8 cellular contexts compared by ENCODE assay signal in genomic region chr1:78607334-78607927, GRCh38. TPM values are rescaled to one million over a fixed set of nuclear protein-coding genes. Genes with fewer than 3 reads are reported as not detected.
DNase-seq lines count a peak whose midpoint lies in the region; ATAC-seq, FAIRE-seq and TF ChIP-seq lines count a peak whose summit lies in the region.

No MANE protein-coding gene starts in this region.

- H3K27me3 ChIP-seq in GM12878 (replicated peaks in 1 of 2; ENCODE audit: control insufficient read depth in 2 of 2, insufficient read depth in 2 of 2, low read length in 1 of 2) = no peaks in the 10 kb centered on the region

- TF ChIP-seq POLR2A in GM12878 (IDR thresholded peaks at IDR 0.05; ENCODE audit: low read depth, low read length) = no peak
- no peak for TF ChIP-seq POLR2A in lower leg skin (IDR thresholded peaks at IDR 0.05)

- in situ Hi-C loops in GM12878 (cut with MboI) = loop anchor here (5.0 kb wide), 1 partner anchor 475 kb away; no protein-coding TSS in a partner anchor

- H3K27ac Mint-ChIP-seq in activated naive CD8-positive, alpha-beta T cell treated with anti-CD3 and anti-CD28 coated beads, Interleukin-2, amount 50 U/mL, for 24 hours = no peak overlapping the region

- TF ChIP-seq EP300 in GM12878 (IDR thresholded peaks at IDR 0.05; ENCODE audit: borderline replicate concordance in 1 of 2, control insufficient read depth in 1 of 2, low read depth in 2 of 2, low read length in 2 of 2) = no peak

- intact Hi-C loops in GM12878 (cut with micrococcal nuclease; ENCODE audit: unreplicated experiment) = loop anchor here (1.0 to 10.0 kb wide), 3 partner anchors 233 to 477 kb away; no protein-coding TSS in a partner anchor
- intact Hi-C loops in mucosa of descending colon (cut with DNase I, micrococcal nuclease) = loop anchor here in 1 of 2 donors (2.0 to 5.0 kb wide), 3 partner anchors 75 to 475 kb away; no protein-coding TSS in a partner anchor
- intact Hi-C loops in lower leg skin (cut with DNase I; ENCODE audit: low total_unique reads) = loop anchor here (10.0 kb wide), 1 partner anchor 463 kb away; no protein-coding TSS in a partner anchor

- BruUV-seq in GM12878 (replicated peaks; lab: Mats Ljungman, UMichigan) = no TSS peak

- H3K9me3 Mint-ChIP-seq in activated naive CD8-positive, alpha-beta T cell treated with anti-CD3 and anti-CD28 coated beads, Interleukin-2, amount 50 U/mL, for 24 hours = no peaks in the 10 kb centered on the region

- DNase-seq in EL = peak; percentile 31
- DNase-seq in GM12878 (ENCODE audit: low read depth, low spot score) = no peak
- DNase-seq in mucosa of descending colon = peak in 2 of 3 donors; percentile 20 to 29
- DNase-seq in lower leg skin (ENCODE audit: low spot score in 2 of 2) = no peak
- no peak for DNase-seq in T-helper 1 cell
- DNase-seq in activated naive CD8-positive, alpha-beta T cell treated with anti-CD3 and anti-CD28 coated beads, Interleukin-2, amount 50 U/mL, for 24 hours = no peak
- DNase-seq in NCI-H748 (lab: John Stamatoyannopoulos, UW; ENCODE audit: unreplicated experiment) = no peak

- H3K36me3 ChIP-seq in GM12878 (ENCODE audit: control insufficient read depth in 2 of 2, insufficient read depth in 2 of 2, low read length in 1 of 2) (no peaks in the 10 kb centered on the region), mucosa of descending colon (ENCODE audit: low read depth) (no peaks in the 10 kb centered on the region)

- SMC1A ChIA-PET in GM12878 (lab: Charles Lee; ENCODE audit: uncharacterized antibody, unreplicated experiment) = interaction anchor here (0.6 to 4.6 kb wide), 13 partner anchors 10 to 1285 kb away, joined by 3 to 41 read pairs (median 4); partner anchors contain the start of gene IFI44L

- CTCF ChIA-PET in GM12878 (lab: Yijun Ruan, JAX) = interaction anchor here (1.0 to 5.8 kb wide), 16 partner anchors 10 to 480 kb away, joined by 3 to 76 read pairs (median 6); partner anchors contain the start of gene IFI44L

- H3K27me3 Mint-ChIP-seq in activated naive CD8-positive, alpha-beta T cell treated with anti-CD3 and anti-CD28 coated beads, Interleukin-2, amount 50 U/mL, for 24 hours = peaks cover 5% of the 10 kb centered on the region

- H3K9me3 ChIP-seq in GM12878 (replicated peaks; ENCODE audit: control insufficient read depth, insufficient read depth, low read length) = no peaks in the 10 kb centered on the region
- H3K9me3 ChIP-seq in mucosa of descending colon = no peaks in the 10 kb centered on the region

- FAIRE-seq in GM12878 (lab: Jason Lieb, UNC) = no peak

- H3K4me1 ChIP-seq in GM12878 (ENCODE audit: control insufficient read depth, insufficient read depth, low read length) (no peaks in the 10 kb centered on the region), mucosa of descending colon (ENCODE audit: low read depth) (no peaks in the 10 kb centered on the region)

- no peaks in the 10 kb centered on the region for H3K36me3 Mint-ChIP-seq in activated naive CD8-positive, alpha-beta T cell treated with anti-CD3 and anti-CD28 coated beads, Interleukin-2, amount 50 U/mL, for 24 hours (ENCODE audit: low read depth)

- ATAC-seq in GM12878 (peak; percentile 61), mucosa of descending colon (no peak)
- ATAC-seq in activated naive CD8-positive, alpha-beta T cell treated with anti-CD3 and anti-CD28 coated beads, Interleukin-2, amount 50 U/mL, for 24 hours = no peak

- no peak overlapping the region for H3K4me2 ChIP-seq in GM12878 (ENCODE audit: control insufficient read depth, insufficient read depth)

- POLR2A ChIA-PET in GM12878 (lab: Charles Lee) = no interaction called here

- H3K4me3 ChIP-seq in GM12878 (no peak overlapping the region), mucosa of descending colon (no peak overlapping the region), lower leg skin (ENCODE audit: low read depth, poor library complexity, severe bottlenecking) (no peak overlapping the region)

- peak; percentile 62 for TF ChIP-seq RAD21 in GM12878 (IDR thresholded peaks at IDR 0.05; ENCODE audit: insufficient read depth, low read depth, low read length)

- RAD21 ChIA-PET in GM12878 (lab: Charles Lee; ENCODE audit: unreplicated experiment) = interaction anchor here (1.7 to 4.9 kb wide), 5 partner anchors 10 to 493 kb away, joined by 5 to 34 read pairs (median 7); no protein-coding TSS in a partner anchor

- H2AFZ ChIP-seq in GM12878 (ENCODE audit: control insufficient read depth, low read depth, low read length) = no peak overlapping the region

- WGBS in GM12878 (ENCODE audit: insufficient coverage, insufficient replicate concordance, low lambda C conversion rate, missing lambda C conversion rate) = 56% methylated on average over 5 of the region's 5 CpGs
- WGBS in lower leg skin, 2 donors = 88 to 90% methylated on average over 5 of the region's 5 CpGs

- no peaks in the 10 kb centered on the region for H4K20me1 ChIP-seq in GM12878 (ENCODE audit: control insufficient read depth, insufficient read depth)

- H3K4me3 Mint-ChIP-seq in activated naive CD8-positive, alpha-beta T cell treated with anti-CD3 and anti-CD28 coated beads, Interleukin-2, amount 50 U/mL, for 24 hours = no peak overlapping the region

- no peaks in the 10 kb centered on the region for H3K79me2 ChIP-seq in GM12878 (ENCODE audit: control insufficient read depth, insufficient read depth, low read length)

- TF ChIP-seq CTCF in LNCAP (IDR thresholded peaks at IDR 0.05) = peak; percentile 62
- peak; percentile 30 to 51 (median 31); a peak in 4 of 6 replicates for TF ChIP-seq CTCF in GM12878 (IDR thresholded peaks at IDR 0.05 in 2 of 3, conservative IDR thresholded peaks at IDR 0.05 in 1 of 3; ENCODE audit: control insufficient read depth in 2 of 3, extremely low read depth in 1 of 3, insufficient read depth in 1 of 3, low read depth in 3 of 3, low read length in 3 of 3)
- TF ChIP-seq CTCF in mucosa of descending colon (IDR thresholded peaks at IDR 0.05) = no peak
- TF ChIP-seq CTCF in lower leg skin (IDR thresholded peaks at IDR 0.05) = no peak

- no peak overlapping the region for H3K9ac ChIP-seq in GM12878 (ENCODE audit: control insufficient read depth, insufficient read depth, low read length)

- no peak overlapping the region for H3K27ac ChIP-seq in GM12878 (ENCODE audit: control insufficient read depth, insufficient read depth)

- no peaks in the 10 kb centered on the region for H3K4me1 Mint-ChIP-seq in activated naive CD8-positive, alpha-beta T cell treated with anti-CD3 and anti-CD28 coated beads, Interleukin-2, amount 50 U/mL, for 24 hours

TF ChIP-seq in GM12878, 131 proteins besides CTCF, POLR2A, EP300 and RAD21 (continues in another document):
- TF ChIP-seq POU2F2 (IDR thresholded peaks at IDR 0.05; ENCODE audit: borderline replicate concordance, low read depth, low read length) (no peak), ATF2 (IDR thresholded peaks at IDR 0.05; ENCODE audit: low read length) (no peak)

RNA-seq across cellular contexts. Expression of gene IFI44L, which starts 12.8 kb away (rescaled TPM):
- 614 and 643 TPM in 2 replicates for total RNA-seq in GM12878 (2013; cell fraction: nucleolus; rRNA removed)
- total RNA-seq in GM12878 (2014; rRNA removed) (150 and 212 TPM in 2 replicates), GM12878 (2014; rRNA removed; fragmentation: Illumina TruSeq; extraction: Trizol) (243 and 303 TPM in 2 replicates), GM12878 (2021) (187 and 193 TPM in 2 replicates), mucosa of descending colon (10 to 100 TPM in 1 of 3 donors, 1 to 10 TPM in 2; 1.8 to 10.8 (median 5.3) TPM), lower leg skin (1 to 10 TPM in 3 of 4 donors, under 1 TPM in 1; 0.84 to 3.4 (median 2.3) TPM)
- 135 TPM for polyA plus RNA-seq in GM12878 (2011; ENCODE audit: low read depth)
- polyA plus RNA-seq in GM12878 (2011; rRNA removed) (371 and 634 TPM in 2 replicates), GM12878 (2014; fragmentation: Illumina TruSeq; extraction: Trizol) (199 and 309 TPM in 2 replicates), GM12878 (2014; fragmentation: Nextera tagmentation; extraction: Ambion mirVana) (100 to 1,000 TPM; 124 to 158 TPM), GM12878 (2014; rRNA removed) (143 and 224 TPM in 2 replicates), GM12878 (2016; fragmentation: Nextera tagmentation; extraction: Ambion mirVana) (10 to 100 TPM; 58.0 to 66.1 TPM)
- 91.6 and 111 TPM in 2 replicates for polyA plus RNA-seq in GM12878 (2011; cell fraction: cytosol; rRNA removed)
- 333 and 408 TPM in 2 replicates for polyA plus RNA-seq in GM12878 (2011; cell fraction: nucleus; rRNA removed)
- 177 and 266 TPM in 2 replicates for polyA plus RNA-seq in GM12878 (2012)
- polyA minus RNA-seq in GM12878 (2011; rRNA and poly(A)+ RNA removed) = 175 and 241 TPM in 2 replicates
- 52.7 and 78.4 TPM in 2 replicates for polyA minus RNA-seq in GM12878 (2011; cell fraction: cytosol; rRNA and poly(A)+ RNA removed)
- 305 and 307 TPM in 2 replicates for polyA minus RNA-seq in GM12878 (2011; cell fraction: nucleus; rRNA and poly(A)+ RNA removed)

RNA-seq across cellular contexts. Expression of gene IFI44, which starts 42.2 kb away (rescaled TPM):
- 142 and 145 TPM in 2 replicates for total RNA-seq in GM12878 (2013; cell fraction: nucleolus; rRNA removed)
- total RNA-seq in GM12878 (2014; rRNA removed) (67.2 and 97.3 TPM in 2 replicates), GM12878 (2014; rRNA removed; fragmentation: Illumina TruSeq; extraction: Trizol) (106 and 119 TPM in 2 replicates), GM12878 (2021) (74.0 and 79.2 TPM in 2 replicates), mucosa of descending colon (10 to 100 TPM in 1 of 3 donors, 1 to 10 TPM in 2; 4.3 to 15.6 (median 8.1) TPM), lower leg skin (10 to 100 TPM in 1 of 4 donors, 1 to 10 TPM in 3; 4.4 to 13.1 (median 5.2) TPM)
- polyA plus RNA-seq in GM12878 (2011; ENCODE audit: low read depth) = 56.8 TPM
- polyA plus RNA-seq in GM12878 (2011; rRNA removed) (272 and 466 TPM in 2 replicates), GM12878 (2014; fragmentation: Illumina TruSeq; extraction: Trizol) (120 and 175 TPM in 2 replicates), GM12878 (2014; fragmentation: Nextera tagmentation; extraction: Ambion mirVana) (100 to 1,000 TPM in 1 of 2 experiments, 10 to 100 TPM in 1; 75.6 to 125 TPM), GM12878 (2014; rRNA removed) (111 and 139 TPM in 2 replicates), GM12878 (2016; fragmentation: Nextera tagmentation; extraction: Ambion mirVana) (10 to 100 TPM; 37.7 to 40.9 TPM)
- 65.6 and 77.9 TPM in 2 replicates for polyA plus RNA-seq in GM12878 (2011; cell fraction: cytosol; rRNA removed)
- polyA plus RNA-seq in GM12878 (2011; cell fraction: nucleus; rRNA removed) = 234 and 256 TPM in 2 replicates
- polyA plus RNA-seq in GM12878 (2012) = 83.6 and 95.2 TPM in 2 replicates
- 94.7 and 151 TPM in 2 replicates for polyA minus RNA-seq in GM12878 (2011; rRNA and poly(A)+ RNA removed)
- polyA minus RNA-seq in GM12878 (2011; cell fraction: cytosol; rRNA and poly(A)+ RNA removed) = 40.8 and 52.7 TPM in 2 replicates
- polyA minus RNA-seq in GM12878 (2011; cell fraction: nucleus; rRNA and poly(A)+ RNA removed) = 112 and 120 TPM in 2 replicates

Comparison
In these comparisons a context has a peak if more than half of its experiments do, and no peak if none do; other contexts are left out.
1. DNase-seq: peak in EL (single experiment) and mucosa of descending colon (2 of 3); none in GM12878 (single experiment), lower leg skin (0 of 2), T-helper 1 cell (0 of 5), activated naive CD8-positive, alpha-beta T cell treated with anti-CD3 and anti-CD28 coated beads, Interleukin-2, amount 50 U/mL, for 24 hours (single experiment) and NCI-H748 (single experiment).
2. CTCF ChIP-seq: peak in LNCAP (single experiment) and GM12878 (3 of 3); none in mucosa of descending colon (single experiment) and lower leg skin (0 of 3).
3. RNA of gene IFI44L, which starts 12.8 kb away (total RNA-seq): 150 to 643 TPM in GM12878; 1.8 to 10.8 TPM in mucosa of descending colon and 0.84 to 3.4 TPM in lower leg skin; every median in the first group is over 10 times any median in the second.
4. RNA of gene IFI44, which starts 42.2 kb away (total RNA-seq): 67.2 to 145 TPM in GM12878; 4.3 to 15.6 TPM in mucosa of descending colon and 4.4 to 13.1 TPM in lower leg skin; every median in the first group is over 4 times any median in the second.